1 cellular context compared by ENCODE assay signal in the genomic region with DNA sequence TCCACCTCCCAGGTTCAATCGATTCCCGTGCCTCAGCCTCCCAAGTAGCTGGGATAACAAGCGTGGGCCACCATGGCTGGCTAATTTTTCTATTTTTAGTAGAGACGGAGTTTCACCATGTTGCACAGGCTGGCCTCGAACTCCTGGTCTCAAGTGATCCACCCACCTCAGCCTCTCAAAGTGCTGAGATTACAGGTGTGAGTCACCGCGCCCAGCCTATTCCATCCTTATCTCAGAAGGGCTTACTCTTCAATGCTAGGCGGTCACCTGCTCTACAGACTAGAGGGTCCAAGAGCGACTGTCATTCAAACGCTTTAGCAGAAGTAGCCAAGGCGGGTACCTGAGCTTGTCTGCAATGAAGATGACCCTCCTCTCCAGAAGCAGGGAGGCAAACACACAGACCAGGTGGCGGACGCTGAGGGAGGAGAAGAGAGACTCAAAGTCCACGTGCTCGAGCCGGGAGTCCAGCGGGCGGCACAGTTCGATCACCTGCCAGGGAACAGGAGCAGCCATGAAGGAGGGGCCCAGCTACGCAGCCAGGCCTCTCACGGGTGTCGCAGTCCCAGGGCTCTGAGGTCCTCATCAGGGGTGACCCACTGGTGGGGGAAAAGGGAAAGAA.
TF ChIP-seq lines count a peak whose summit lies in the region.

No MANE protein-coding gene starts in this region.

TF ChIP-seq in HepG2, 621 proteins besides CTCF, POLR2A, EP300 and RAD21 (continued from another document and continues in another):
- TF ChIP-seq, protein P1, sequence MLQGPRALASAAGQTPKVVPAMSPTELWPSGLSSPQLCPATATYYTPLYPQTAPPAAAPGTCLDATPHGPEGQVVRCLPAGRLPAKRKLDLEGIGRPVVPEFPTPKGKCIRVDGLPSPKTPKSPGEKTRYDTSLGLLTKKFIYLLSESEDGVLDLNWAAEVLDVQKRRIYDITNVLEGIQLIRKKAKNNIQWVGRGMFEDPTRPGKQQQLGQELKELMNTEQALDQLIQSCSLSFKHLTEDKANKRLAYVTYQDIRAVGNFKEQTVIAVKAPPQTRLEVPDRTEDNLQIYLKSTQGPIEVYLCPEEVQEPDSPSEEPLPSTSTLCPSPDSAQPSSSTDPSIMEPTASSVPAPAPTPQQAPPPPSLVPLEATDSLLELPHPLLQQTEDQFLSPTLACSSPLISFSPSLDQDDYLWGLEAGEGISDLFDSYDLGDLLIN (CRISPR knock-in tag; IDR thresholded peaks at IDR 0.05; ENCODE audit: borderline replicate concordance) = no peak
- TF ChIP-seq KDM2A (CRISPR knock-in tag; IDR thresholded peaks at IDR 0.05; ENCODE audit: borderline replicate concordance, low read depth) = peak; percentile 48
- TF ChIP-seq, protein P2, sequence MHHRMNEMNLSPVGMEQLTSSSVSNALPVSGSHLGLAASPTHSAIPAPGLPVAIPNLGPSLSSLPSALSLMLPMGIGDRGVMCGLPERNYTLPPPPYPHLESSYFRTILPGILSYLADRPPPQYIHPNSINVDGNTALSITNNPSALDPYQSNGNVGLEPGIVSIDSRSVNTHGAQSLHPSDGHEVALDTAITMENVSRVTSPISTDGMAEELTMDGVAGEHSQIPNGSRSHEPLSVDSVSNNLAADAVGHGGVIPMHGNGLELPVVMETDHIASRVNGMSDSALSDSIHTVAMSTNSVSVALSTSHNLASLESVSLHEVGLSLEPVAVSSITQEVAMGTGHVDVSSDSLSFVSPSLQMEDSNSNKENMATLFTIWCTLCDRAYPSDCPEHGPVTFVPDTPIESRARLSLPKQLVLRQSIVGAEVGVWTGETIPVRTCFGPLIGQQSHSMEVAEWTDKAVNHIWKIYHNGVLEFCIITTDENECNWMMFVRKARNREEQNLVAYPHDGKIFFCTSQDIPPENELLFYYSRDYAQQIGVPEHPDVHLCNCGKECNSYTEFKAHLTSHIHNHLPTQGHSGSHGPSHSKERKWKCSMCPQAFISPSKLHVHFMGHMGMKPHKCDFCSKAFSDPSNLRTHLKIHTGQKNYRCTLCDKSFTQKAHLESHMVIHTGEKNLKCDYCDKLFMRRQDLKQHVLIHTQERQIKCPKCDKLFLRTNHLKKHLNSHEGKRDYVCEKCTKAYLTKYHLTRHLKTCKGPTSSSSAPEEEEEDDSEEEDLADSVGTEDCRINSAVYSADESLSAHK (CRISPR knock-in tag; IDR thresholded peaks at IDR 0.05; ENCODE audit: borderline replicate concordance) = no peak
- TF ChIP-seq KAT2B (IDR thresholded peaks at IDR 0.05; ENCODE audit: borderline replicate concordance, low read depth, low read length) = no peak
- TF ChIP-seq ZNF552 (CRISPR knock-in tag; IDR thresholded peaks at IDR 0.05; ENCODE audit: borderline replicate concordance) = no peak
- TF ChIP-seq ZNF101 (CRISPR knock-in tag; IDR thresholded peaks at IDR 0.05; ENCODE audit: borderline replicate concordance, low read depth) = no peak
- TF ChIP-seq ZNF274 (CRISPR knock-in tag; IDR thresholded peaks at IDR 0.05) = no peak
- TF ChIP-seq, protein P3, sequence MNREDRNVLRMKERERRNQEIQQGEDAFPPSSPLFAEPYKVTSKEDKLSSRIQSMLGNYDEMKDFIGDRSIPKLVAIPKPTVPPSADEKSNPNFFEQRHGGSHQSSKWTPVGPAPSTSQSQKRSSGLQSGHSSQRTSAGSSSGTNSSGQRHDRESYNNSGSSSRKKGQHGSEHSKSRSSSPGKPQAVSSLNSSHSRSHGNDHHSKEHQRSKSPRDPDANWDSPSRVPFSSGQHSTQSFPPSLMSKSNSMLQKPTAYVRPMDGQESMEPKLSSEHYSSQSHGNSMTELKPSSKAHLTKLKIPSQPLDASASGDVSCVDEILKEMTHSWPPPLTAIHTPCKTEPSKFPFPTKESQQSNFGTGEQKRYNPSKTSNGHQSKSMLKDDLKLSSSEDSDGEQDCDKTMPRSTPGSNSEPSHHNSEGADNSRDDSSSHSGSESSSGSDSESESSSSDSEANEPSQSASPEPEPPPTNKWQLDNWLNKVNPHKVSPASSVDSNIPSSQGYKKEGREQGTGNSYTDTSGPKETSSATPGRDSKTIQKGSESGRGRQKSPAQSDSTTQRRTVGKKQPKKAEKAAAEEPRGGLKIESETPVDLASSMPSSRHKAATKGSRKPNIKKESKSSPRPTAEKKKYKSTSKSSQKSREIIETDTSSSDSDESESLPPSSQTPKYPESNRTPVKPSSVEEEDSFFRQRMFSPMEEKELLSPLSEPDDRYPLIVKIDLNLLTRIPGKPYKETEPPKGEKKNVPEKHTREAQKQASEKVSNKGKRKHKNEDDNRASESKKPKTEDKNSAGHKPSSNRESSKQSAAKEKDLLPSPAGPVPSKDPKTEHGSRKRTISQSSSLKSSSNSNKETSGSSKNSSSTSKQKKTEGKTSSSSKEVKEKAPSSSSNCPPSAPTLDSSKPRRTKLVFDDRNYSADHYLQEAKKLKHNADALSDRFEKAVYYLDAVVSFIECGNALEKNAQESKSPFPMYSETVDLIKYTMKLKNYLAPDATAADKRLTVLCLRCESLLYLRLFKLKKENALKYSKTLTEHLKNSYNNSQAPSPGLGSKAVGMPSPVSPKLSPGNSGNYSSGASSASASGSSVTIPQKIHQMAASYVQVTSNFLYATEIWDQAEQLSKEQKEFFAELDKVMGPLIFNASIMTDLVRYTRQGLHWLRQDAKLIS (CRISPR knock-in tag; IDR thresholded peaks at IDR 0.05) = no peak
- no peak for TF ChIP-seq NR0B2 (CRISPR knock-in tag; IDR thresholded peaks at IDR 0.05)
- TF ChIP-seq, protein P4, sequence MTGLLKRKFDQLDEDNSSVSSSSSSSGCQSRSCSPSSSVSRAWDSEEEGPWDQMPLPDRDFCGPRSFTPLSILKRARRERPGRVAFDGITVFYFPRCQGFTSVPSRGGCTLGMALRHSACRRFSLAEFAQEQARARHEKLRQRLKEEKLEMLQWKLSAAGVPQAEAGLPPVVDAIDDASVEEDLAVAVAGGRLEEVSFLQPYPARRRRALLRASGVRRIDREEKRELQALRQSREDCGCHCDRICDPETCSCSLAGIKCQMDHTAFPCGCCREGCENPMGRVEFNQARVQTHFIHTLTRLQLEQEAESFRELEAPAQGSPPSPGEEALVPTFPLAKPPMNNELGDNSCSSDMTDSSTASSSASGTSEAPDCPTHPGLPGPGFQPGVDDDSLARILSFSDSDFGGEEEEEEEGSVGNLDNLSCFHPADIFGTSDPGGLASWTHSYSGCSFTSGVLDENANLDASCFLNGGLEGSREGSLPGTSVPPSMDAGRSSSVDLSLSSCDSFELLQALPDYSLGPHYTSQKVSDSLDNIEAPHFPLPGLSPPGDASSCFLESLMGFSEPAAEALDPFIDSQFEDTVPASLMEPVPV (CRISPR knock-in tag; IDR thresholded peaks at IDR 0.05) = 0 out of 2 replicates have a peak, but pooled peaks have one; percentile 26
- TF ChIP-seq ZNF747 (CRISPR knock-in tag; IDR thresholded peaks at IDR 0.05; ENCODE audit: borderline replicate concordance) = no peak
- TF ChIP-seq CBX5 (CRISPR knock-in tag; IDR thresholded peaks at IDR 0.05; ENCODE audit: borderline replicate concordance) = no peak; the same call in 1 of the 2 replicates
- TF ChIP-seq, protein P5, sequence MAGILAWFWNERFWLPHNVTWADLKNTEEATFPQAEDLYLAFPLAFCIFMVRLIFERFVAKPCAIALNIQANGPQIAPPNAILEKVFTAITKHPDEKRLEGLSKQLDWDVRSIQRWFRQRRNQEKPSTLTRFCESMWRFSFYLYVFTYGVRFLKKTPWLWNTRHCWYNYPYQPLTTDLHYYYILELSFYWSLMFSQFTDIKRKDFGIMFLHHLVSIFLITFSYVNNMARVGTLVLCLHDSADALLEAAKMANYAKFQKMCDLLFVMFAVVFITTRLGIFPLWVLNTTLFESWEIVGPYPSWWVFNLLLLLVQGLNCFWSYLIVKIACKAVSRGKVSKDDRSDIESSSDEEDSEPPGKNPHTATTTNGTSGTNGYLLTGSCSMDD (CRISPR knock-in tag; IDR thresholded peaks at IDR 0.05) = no peak
- TF ChIP-seq, protein P6, sequence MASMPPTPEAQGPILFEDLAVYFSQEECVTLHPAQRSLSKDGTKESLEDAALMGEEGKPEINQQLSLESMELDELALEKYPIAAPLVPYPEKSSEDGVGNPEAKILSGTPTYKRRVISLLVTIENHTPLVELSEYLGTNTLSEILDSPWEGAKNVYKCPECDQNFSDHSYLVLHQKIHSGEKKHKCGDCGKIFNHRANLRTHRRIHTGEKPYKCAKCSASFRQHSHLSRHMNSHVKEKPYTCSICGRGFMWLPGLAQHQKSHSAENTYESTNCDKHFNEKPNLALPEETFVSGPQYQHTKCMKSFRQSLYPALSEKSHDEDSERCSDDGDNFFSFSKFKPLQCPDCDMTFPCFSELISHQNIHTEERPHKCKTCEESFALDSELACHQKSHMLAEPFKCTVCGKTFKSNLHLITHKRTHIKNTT (CRISPR knock-in tag; IDR thresholded peaks at IDR 0.05) = no peak
- peak; percentile 67; the same call in 1 of the 2 replicates for TF ChIP-seq ARID4A (CRISPR knock-in tag; IDR thresholded peaks at IDR 0.05; ENCODE audit: borderline replicate concordance)
- TF ChIP-seq WIZ (CRISPR knock-in tag; IDR thresholded peaks at IDR 0.05) = no peak
- no peak for TF ChIP-seq GLI4 (CRISPR knock-in tag; IDR thresholded peaks at IDR 0.05; ENCODE audit: borderline replicate concordance)
- TF ChIP-seq MAFF (IDR thresholded peaks at IDR 0.05; ENCODE audit: low read depth, low read length) = no peak
- no peak for TF ChIP-seq ZNF124 (CRISPR knock-in tag; IDR thresholded peaks at IDR 0.05)
- TF ChIP-seq PRMT3 (CRISPR knock-in tag; IDR thresholded peaks at IDR 0.05; ENCODE audit: borderline replicate concordance, low read depth) = no peak
- no peak for TF ChIP-seq TCF12 (IDR thresholded peaks at IDR 0.05)
- no peak for TF ChIP-seq TCF12 (CRISPR knock-in tag; IDR thresholded peaks at IDR 0.05)
- TF ChIP-seq ZNF557 (CRISPR knock-in tag; IDR thresholded peaks at IDR 0.05) = no peak
- TF ChIP-seq MAFG (CRISPR knock-in tag; IDR thresholded peaks at IDR 0.05) = no peak
- no peak for TF ChIP-seq ZNF138 (CRISPR knock-in tag; IDR thresholded peaks at IDR 0.05; ENCODE audit: low read depth)
- TF ChIP-seq, protein P7, sequence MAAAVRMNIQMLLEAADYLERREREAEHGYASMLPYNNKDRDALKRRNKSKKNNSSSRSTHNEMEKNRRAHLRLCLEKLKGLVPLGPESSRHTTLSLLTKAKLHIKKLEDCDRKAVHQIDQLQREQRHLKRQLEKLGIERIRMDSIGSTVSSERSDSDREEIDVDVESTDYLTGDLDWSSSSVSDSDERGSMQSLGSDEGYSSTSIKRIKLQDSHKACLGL (CRISPR knock-in tag; IDR thresholded peaks at IDR 0.05) = no peak
- TF ChIP-seq ZNF12 (CRISPR knock-in tag; IDR thresholded peaks at IDR 0.05) = 0 out of 2 replicates have a peak, but pooled peaks have one; percentile 10
- no peak for TF ChIP-seq ZNF766 (CRISPR knock-in tag; IDR thresholded peaks at IDR 0.05; ENCODE audit: borderline replicate concordance)
- TF ChIP-seq PLSCR1 (CRISPR knock-in tag; IDR thresholded peaks at IDR 0.05; ENCODE audit: borderline replicate concordance) = no peak
- TF ChIP-seq SRF (IDR thresholded peaks at IDR 0.05; ENCODE audit: low read depth, low read length) = no peak
- TF ChIP-seq, protein P8, sequence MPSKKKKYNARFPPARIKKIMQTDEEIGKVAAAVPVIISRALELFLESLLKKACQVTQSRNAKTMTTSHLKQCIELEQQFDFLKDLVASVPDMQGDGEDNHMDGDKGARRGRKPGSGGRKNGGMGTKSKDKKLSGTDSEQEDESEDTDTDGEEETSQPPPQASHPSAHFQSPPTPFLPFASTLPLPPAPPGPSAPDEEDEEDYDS (CRISPR knock-in tag; IDR thresholded peaks at IDR 0.05) = no peak
- no peak for TF ChIP-seq TBL1XR1 (IDR thresholded peaks at IDR 0.05; ENCODE audit: borderline replicate concordance, low read length, partially characterized antibody)
- no peak for TF ChIP-seq KLF9 (CRISPR knock-in tag; IDR thresholded peaks at IDR 0.05; ENCODE audit: low read depth)
- no peak for TF ChIP-seq ATRX (CRISPR knock-in tag; IDR thresholded peaks at IDR 0.05; ENCODE audit: borderline replicate concordance)
- no peak for TF ChIP-seq ZNF282 (IDR thresholded peaks at IDR 0.05; ENCODE audit: partially characterized antibody)
- no peak for TF ChIP-seq NONO (IDR thresholded peaks at IDR 0.05)
- peak; percentile 63; the same call in 1 of the 2 replicates for TF ChIP-seq NONO (CRISPR knock-in tag; conservative IDR thresholded peaks at IDR 0.05)
